ENCODE assay signal across 17 cellular contexts in genomic region chr9:130422546-130422945, GRCh38. TPM values are rescaled to one million over a fixed set of nuclear protein-coding genes. Genes with fewer than 3 reads are reported as not detected.
DNase-seq lines count a peak whose midpoint lies in the region; ATAC-seq and TF ChIP-seq lines count a peak whose summit lies in the region.
"Had no signal": no experiment of that assay in that cellular context is flagged by ENCODE, and none has a peak within 500 bp of the region (broad histone marks: within the 10 kb centered on the region; RNA-seq: fewer than 3 reads in every experiment).

No MANE protein-coding gene starts in this region.

- H3K18ac ChIP-seq in IMR-90 (ENCODE audit: low read depth, low read length): peak overlapping the region; percentile 2; the same call in 1 of the 2 replicates

- no peaks in the 10 kb centered on the region for H3K36me3 Mint-ChIP-seq in chondrocyte (ENCODE audit: low read depth)
- H3K36me3 Mint-ChIP-seq in nephron (ENCODE audit: low read depth): no peaks in the 10 kb centered on the region

- H3K4me1 Mint-ChIP-seq in chondrocyte (ENCODE audit: low read depth) (peaks cover 17% of the 10 kb centered on the region), nephron (peaks cover 19% of the 10 kb centered on the region)

- TF ChIP-seq POLR2A in IMR-90 (IDR thresholded peaks at IDR 0.05; ENCODE audit: low read depth, low read length): no peak

- no peak overlapping the region for H3K14ac ChIP-seq in IMR-90 (replicated peaks; ENCODE audit: low read depth, low read length)

- no peak overlapping the region for H3K23ac ChIP-seq in IMR-90 (ENCODE audit: low read depth, low read length)

- no peak overlapping the region for H2BK20ac ChIP-seq in IMR-90 (ENCODE audit: low read depth, low read length)

- POLR2A ChIA-PET in IMR-90 (lab: Charles Lee; ENCODE audit: unreplicated experiment): no interaction called here

- no peaks in the 10 kb centered on the region for H3K9me1 ChIP-seq in IMR-90 (ENCODE audit: insufficient read depth, low read length)

- no peak for TF ChIP-seq CTCF in IMR-90 (conservative IDR thresholded peaks at IDR 0.05; ENCODE audit: low read depth, low read length)
- TF ChIP-seq CTCF in chondrocyte (IDR thresholded peaks at IDR 0.05): no peak
- no peak for TF ChIP-seq CTCF in nephron (IDR thresholded peaks at IDR 0.05; ENCODE audit: unreplicated experiment in 3 of 3)

- H2AK5ac ChIP-seq in IMR-90 (ENCODE audit: low read depth, low read length): peak overlapping the region; percentile 63

- no peak overlapping the region for H3K4ac ChIP-seq in IMR-90 (ENCODE audit: low read depth, low read length)

- no peaks in the 10 kb centered on the region for H4K20me1 ChIP-seq in IMR-90 (ENCODE audit: insufficient read depth, low read length)

- H3K36me3 ChIP-seq in IMR-90 (ENCODE audit: control insufficient read depth, insufficient read depth, low read length): no peaks in the 10 kb centered on the region
- H3K36me3 ChIP-seq: BE2C, HAP-1 had no signal

- ATAC-seq in IMR-90 (ENCODE audit: low read depth) (no peak), HG03095 (IDR thresholded peaks at IDR 0.05; ENCODE audit: unreplicated experiment) (no peak), GM19452 (IDR thresholded peaks at IDR 0.05; ENCODE audit: unreplicated experiment) (no peak), HG03045 (IDR thresholded peaks at IDR 0.05; ENCODE audit: unreplicated experiment) (no peak)

- peak overlapping the region; percentile 35 for H2AK9ac ChIP-seq in IMR-90 (replicated peaks; ENCODE audit: low read depth, low read length, poor library complexity)

- H2BK15ac ChIP-seq in IMR-90 (ENCODE audit: low read depth, low read length): no peak overlapping the region

- no peak overlapping the region for H3K4me3 Mint-ChIP-seq in chondrocyte (ENCODE audit: unreplicated experiment)
- H3K4me3 Mint-ChIP-seq in nephron: no peak overlapping the region
- H3K4me3 Mint-ChIP-seq: CD4-positive, alpha-beta T cell had no signal

- no peak overlapping the region for H3K56ac ChIP-seq in IMR-90 (ENCODE audit: extremely low read depth, insufficient read depth, low read length)

- peaks cover 7% of the 10 kb centered on the region for H3K27me3 ChIP-seq in IMR-90 (ENCODE audit: control insufficient read depth, insufficient read depth, low read length)
- H3K27me3 ChIP-seq: BE2C had no signal

- H3K9me3 Mint-ChIP-seq in chondrocyte (ENCODE audit: low read depth): no peaks in the 10 kb centered on the region
- no peaks in the 10 kb centered on the region for H3K9me3 Mint-ChIP-seq in nephron
- H3K9me3 Mint-ChIP-seq: CD4-positive, alpha-beta T cell had no signal

- no peak for DNase-seq in IMR-90
- peak; percentile 68 for DNase-seq in chondrocyte (ENCODE audit: low spot score)
- DNase-seq in NCI-H1105 (lab: John Stamatoyannopoulos, UW): no peak
- DNase-seq: Caco-2; CD4-positive, alpha-beta T cell; Karpas-422; MV-4-11; NCI-H2081 treated with DMSO at 0.1 percent for 48 hours; NCI-H526; OCI-M1 had no signal

- no peak overlapping the region for H2BK120ac ChIP-seq in IMR-90 (ENCODE audit: low read depth, low read length)

- H4K5ac ChIP-seq in IMR-90 (ENCODE audit: low read depth, low read length): no peak overlapping the region

- in situ Hi-C loops in IMR-90 (cut with MboI; ENCODE audit: low sequenced_read_pairs): no loop called here

- intact Hi-C loops in IMR-90 (cut with micrococcal nuclease): no loop called here

- H3K79me1 ChIP-seq in IMR-90 (ENCODE audit: low read depth in 1 of 2, low read length in 2 of 2): no peaks in the 10 kb centered on the region

- no peak overlapping the region for H3K27ac ChIP-seq in IMR-90 (ENCODE audit: insufficient read depth, low read length)
- H3K27ac ChIP-seq: SK-N-MC had no signal

- H3K9me3 ChIP-seq in IMR-90 (ENCODE audit: control insufficient read depth, insufficient read depth, low read length): no peaks in the 10 kb centered on the region
- H3K9me3 ChIP-seq: BE2C, Caco-2, HAP-1 had no signal

- no peak overlapping the region for H3K27ac Mint-ChIP-seq in chondrocyte (ENCODE audit: unreplicated experiment)
- H3K27ac Mint-ChIP-seq in nephron: peak overlapping the region in 2 of 3 experiments; percentile 65
- H3K27ac Mint-ChIP-seq: CD4-positive, alpha-beta T cell had no signal

- no peak overlapping the region for H3K9ac ChIP-seq in IMR-90 (ENCODE audit: low read depth, low read length)

- no peak for TF ChIP-seq RAD21 in IMR-90 (IDR thresholded peaks at IDR 0.05; ENCODE audit: low read length)

- dilution Hi-C loops in IMR-90 (cut with HindIII; ENCODE audit: low sequenced_read_pairs, unreplicated experiment): no loop called here

- peak overlapping the region; percentile 17 for H2BK5ac ChIP-seq in IMR-90 (ENCODE audit: low read depth, low read length, poor library complexity, severe bottlenecking)

- H3K27me3 Mint-ChIP-seq in chondrocyte (ENCODE audit: low read depth): peaks cover 15% of the 10 kb centered on the region
- peaks cover 70% of the 10 kb centered on the region for H3K27me3 Mint-ChIP-seq in nephron (ENCODE audit: low read depth)

- CTCF ChIA-PET in IMR-90 (lab: Yijun Ruan, JAX): no interaction called here

- no peak overlapping the region for H3K4me3 ChIP-seq in IMR-90 (ENCODE audit: insufficient read depth, low read depth, low read length)
- H3K4me3 ChIP-seq: HAP-1, SK-N-MC had no signal

- no peak overlapping the region; the same call in 1 of the 2 replicates for H4K91ac ChIP-seq in IMR-90 (ENCODE audit: insufficient read depth, low read depth, low read length)

- H3K4me1 ChIP-seq in IMR-90 (ENCODE audit: control insufficient read depth, insufficient read depth, low read length): peaks cover 15% of the 10 kb centered on the region
- H3K4me1 ChIP-seq: HAP-1 had no signal

- H4K8ac ChIP-seq in IMR-90 (ENCODE audit: low read depth in 2 of 2, low read length in 2 of 2): no peak overlapping the region

- 80% methylated on average over 2 of the region's 10 CpGs; no CpG with 5 or more reads in 1 of the 2 experiments for WGBS in IMR-90 (ENCODE audit: extremely low coverage in 2 of 2, insufficient read length in 1 of 2), 2 experiments

- peak overlapping the region; percentile 27 for H2AFZ ChIP-seq in IMR-90 (replicated peaks; ENCODE audit: low read length, poor library complexity)

- H3K4me2 ChIP-seq in IMR-90 (ENCODE audit: low read depth, low read length): no peak overlapping the region

- BruUV-seq in IMR-90 (replicated peaks; lab: Mats Ljungman, UMichigan): no TSS peak

TF ChIP-seq in IMR-90, 13 proteins besides CTCF, POLR2A, EP300 and RAD21:
- TF ChIP-seq SMC3 (IDR thresholded peaks at IDR 0.05; ENCODE audit: low read depth, low read length) (no peak), MXI1 (IDR thresholded peaks at IDR 0.05; ENCODE audit: borderline replicate concordance, low read depth, low read length) (no peak), RCOR1 (IDR thresholded peaks at IDR 0.05; ENCODE audit: insufficient replicate concordance, low read length) (no peak), NFE2L2 (IDR thresholded peaks at IDR 0.05; ENCODE audit: low read depth, low read length) (no peak), ELK1 (IDR thresholded peaks at IDR 0.05; ENCODE audit: borderline replicate concordance, low read depth, low read length) (no peak), FOS (IDR thresholded peaks at IDR 0.05; ENCODE audit: low read depth, low read length) (no peak), BHLHE40 (IDR thresholded peaks at IDR 0.05; ENCODE audit: low read depth, low read length) (no peak)
- TF ChIP-seq, protein P1, sequence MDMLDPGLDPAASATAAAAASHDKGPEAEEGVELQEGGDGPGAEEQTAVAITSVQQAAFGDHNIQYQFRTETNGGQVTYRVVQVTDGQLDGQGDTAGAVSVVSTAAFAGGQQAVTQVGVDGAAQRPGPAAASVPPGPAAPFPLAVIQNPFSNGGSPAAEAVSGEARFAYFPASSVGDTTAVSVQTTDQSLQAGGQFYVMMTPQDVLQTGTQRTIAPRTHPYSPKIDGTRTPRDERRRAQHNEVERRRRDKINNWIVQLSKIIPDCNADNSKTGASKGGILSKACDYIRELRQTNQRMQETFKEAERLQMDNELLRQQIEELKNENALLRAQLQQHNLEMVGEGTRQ (IDR thresholded peaks at IDR 0.05; ENCODE audit: low read depth, low read length): no peak

RNA-seq across cellular contexts. Expression of gene ASS1, which starts 22.2 kb away (rescaled TPM):
- total RNA-seq in IMR-90 (2012; rRNA removed) (31.1 and 39.6 TPM in 2 replicates), chondrocyte (193 to 202 TPM (median 194 TPM) in 3 replicates)
- 39.7 and 41.9 TPM in 2 replicates for polyA plus RNA-seq in IMR-90 (2012; rRNA removed)
- 48.3 and 61.6 TPM in 2 replicates for polyA plus RNA-seq in IMR-90 (2012; cell fraction: cytosol; rRNA removed)
- polyA plus RNA-seq in IMR-90 (2012; cell fraction: nucleus; rRNA removed; ENCODE audit: low replicate concordance): 23.9 and 27.2 TPM in 2 replicates
- total RNA-seq: CD4-positive, alpha-beta T cell had no signal
